In genomic region chr5:84370176-84370575, GRCh38 we compare ENCODE assay signal across 21 cellular contexts. TPM values are rescaled to one million over a fixed set of nuclear protein-coding genes. Genes with fewer than 3 reads are reported as not detected.
DNase-seq lines count a peak whose midpoint lies in the region; ATAC-seq and TF ChIP-seq lines count a peak whose summit lies in the region.
"Had no signal": no experiment of that assay in that cellular context is flagged by ENCODE, and none has a peak within 500 bp of the region (broad histone marks: within the 10 kb centered on the region; RNA-seq: fewer than 3 reads in every experiment).

No MANE protein-coding gene starts in this region.

- H3K9me3 ChIP-seq in mucosa of descending colon, result no peaks in the 10 kb centered on the region
- H3K9me3 ChIP-seq: HAP-1, SJSA1 had no signal

- DNase-seq in NCI-H1105 treated with DMSO at 0.1 percent for 48 hours (lab: John Stamatoyannopoulos, UW) (peak; percentile 1), NCI-H1105 (lab: John Stamatoyannopoulos, UW) (no peak), NCI-H345 (lab: John Stamatoyannopoulos, UW) (peak; percentile 35), chondrocyte (ENCODE audit: low spot score) (no peak), mucosa of descending colon (peak in 1 of 3 donors; percentile 14)
- DNase-seq in effector CD4-positive, alpha-beta T cell, result no peak
- DNase-seq: 8988T, GM23248, Karpas-422, NCI-H1092, NCI-H1694 treated with DMSO at 0.1 percent for 48 hours, NCI-H2227 treated with DMSO at 0.1 percent for 48 hours, NCI-H526 treated with DMSO at 0.1 percent for 48 hours, PC-9 had no signal

- H3K4me1 ChIP-seq in mucosa of descending colon (ENCODE audit: low read depth), result peaks cover 5% of the 10 kb centered on the region
- H3K4me1 ChIP-seq: HAP-1 had no signal

- H3K4me3 ChIP-seq in mucosa of descending colon, result no peak overlapping the region
- H3K4me3 ChIP-seq: GM23248, HAP-1, PC-9, SJSA1 had no signal

- TF ChIP-seq CTCF in chondrocyte (IDR thresholded peaks at IDR 0.05), result no peak
- TF ChIP-seq CTCF in mucosa of descending colon (IDR thresholded peaks at IDR 0.05), result no peak

- intact Hi-C loops in mucosa of descending colon (cut with DNase I, micrococcal nuclease), result no loop called here

- no peaks in the 10 kb centered on the region for H3K27me3 Mint-ChIP-seq in chondrocyte (ENCODE audit: low read depth)
- H3K27me3 Mint-ChIP-seq: IgD-negative memory B cell had no signal

- peaks cover 92% of the 10 kb centered on the region for H3K4me1 Mint-ChIP-seq in chondrocyte (ENCODE audit: low read depth)
- H3K4me1 Mint-ChIP-seq: CD14-positive monocyte, IgD-negative memory B cell had no signal

- no peak overlapping the region for H3K4me3 Mint-ChIP-seq in chondrocyte (ENCODE audit: unreplicated experiment)
- H3K4me3 Mint-ChIP-seq: CD14-positive monocyte, IgD-negative memory B cell had no signal

- ATAC-seq in mucosa of descending colon, result peak; percentile 72
- ATAC-seq in HG03097 (IDR thresholded peaks at IDR 0.05; ENCODE audit: low FRiP score, unreplicated experiment), result no peak
- no peak for ATAC-seq in GM18907 (IDR thresholded peaks at IDR 0.05; ENCODE audit: unreplicated experiment)

- peaks cover 15% of the 10 kb centered on the region for H3K36me3 Mint-ChIP-seq in chondrocyte (ENCODE audit: low read depth)
- H3K36me3 Mint-ChIP-seq: CD14-positive monocyte, IgD-negative memory B cell had no signal

- peaks cover 11% of the 10 kb centered on the region for H3K9me3 Mint-ChIP-seq in chondrocyte (ENCODE audit: low read depth)

- H3K36me3 ChIP-seq in mucosa of descending colon (ENCODE audit: low read depth), result no peaks in the 10 kb centered on the region
- H3K36me3 ChIP-seq: HAP-1 had no signal

- peak overlapping the region; percentile 67 for H3K27ac Mint-ChIP-seq in chondrocyte (ENCODE audit: unreplicated experiment)
- H3K27ac Mint-ChIP-seq: CD14-positive monocyte, IgD-negative memory B cell had no signal

RNA-seq across cellular contexts. Expression of gene EDIL3, which starts 14.5 kb away (rescaled TPM):
- total RNA-seq in chondrocyte, result 562 to 605 TPM (median 604 TPM) in 3 replicates
- 10 to 100 TPM; 29.7 to 39.8 (median 39.6) TPM for total RNA-seq in mucosa of descending colon
- total RNA-seq: MCF 10A had no signal

Comparison
In these comparisons a context has a peak if more than half of its experiments do, and no peak if none do; other contexts are left out.
1. DNase-seq: peak in NCI-H1105 treated with DMSO at 0.1 percent for 48 hours (single experiment) and NCI-H345 (single experiment); none in NCI-H1105 (single experiment), chondrocyte (single experiment) and effector CD4-positive, alpha-beta T cell (single experiment).
2. RNA of gene EDIL3, which starts 14.5 kb away (total RNA-seq): 562 to 605 TPM in chondrocyte; 29.7 to 39.8 TPM in mucosa of descending colon; every median in the first group is over 10 times any median in the second.